Comparison of ENCODE assay signal across 10 cellular contexts in genomic region chr10:50470798-50471582, GRCh38.
A peak's percentile ranks its signal among the peaks of the same experiment; 100 is the strongest.
DNase-seq lines count a peak whose midpoint lies in the region; ATAC-seq, FAIRE-seq and TF ChIP-seq lines count a peak whose summit lies in the region.
"Had no signal": no experiment of that assay in that cellular context is flagged by ENCODE, and none has a peak within 500 bp of the region (broad histone marks: within the 10 kb centered on the region; RNA-seq: fewer than 3 reads in every experiment).

No MANE protein-coding gene starts in this region.

- no peaks in the 10 kb centered on the region for H4K20me1 ChIP-seq in hepatocyte (ENCODE audit: insufficient read depth, poor library complexity, severe bottlenecking)
- H4K20me1 ChIP-seq in smooth muscle cell (ENCODE audit: low read depth), result no peaks in the 10 kb centered on the region
- H4K20me1 ChIP-seq in SK-N-SH (ENCODE audit: insufficient read depth), result no peaks in the 10 kb centered on the region

- 45% methylated on average over 6 of the region's 6 CpGs for WGBS in hepatocyte (ENCODE audit: low lambda C conversion rate, missing lambda C conversion rate)
- 53% methylated on average over 6 of the region's 6 CpGs for WGBS in smooth muscle cell (ENCODE audit: low lambda C conversion rate)
- 92% methylated on average over 6 of the region's 6 CpGs for WGBS in SK-N-SH (ENCODE audit: low lambda C conversion rate)

- TF ChIP-seq CTCF in hepatocyte (IDR thresholded peaks at IDR 0.05; ENCODE audit: poor library complexity) (no peak), smooth muscle cell (IDR thresholded peaks at IDR 0.05; ENCODE audit: borderline replicate concordance, insufficient read depth, poor library complexity, severe bottlenecking) (no peak), SK-N-SH (IDR thresholded peaks at IDR 0.05) (no peak), gastrocnemius medialis (IDR thresholded peaks at IDR 0.05 in 4 of 5, conservative IDR thresholded peaks at IDR 0.05 in 1 of 5) (no peak)

- TF ChIP-seq EP300 in SK-N-SH (IDR thresholded peaks at IDR 0.05; ENCODE audit: borderline replicate concordance in 1 of 2, low read depth in 1 of 2, low read length in 1 of 2), result no peak

- H3K4me3 ChIP-seq in hepatocyte (no peak overlapping the region), smooth muscle cell (no peak overlapping the region), SK-N-SH (ENCODE audit: low read depth in 2 of 2, low read length in 1 of 2) (no peak overlapping the region), gastrocnemius medialis (no peak overlapping the region)

- in situ Hi-C loops in gastrocnemius medialis (cut with MboI; ENCODE audit: low sequenced_read_pairs in 4 of 4), result no loop called here

- H3K79me2 ChIP-seq in hepatocyte (peaks cover 13% of the 10 kb centered on the region), smooth muscle cell (ENCODE audit: low read depth) (no peaks in the 10 kb centered on the region), SK-N-SH (ENCODE audit: insufficient read depth) (no peaks in the 10 kb centered on the region)

- CTCF ChIA-PET in SK-N-SH (lab: Yijun Ruan, JAX), result no interaction called here

- H3K27ac ChIP-seq in hepatocyte (peak overlapping the region; percentile 50), smooth muscle cell (ENCODE audit: low read depth) (peak overlapping the region; percentile 28), SK-N-SH (ENCODE audit: low read depth in 2 of 2, low read length in 1 of 2) (no peak overlapping the region), gastrocnemius medialis (no peak overlapping the region)

- intact Hi-C loops in gastrocnemius medialis (cut with DNase I; ENCODE audit: low total_unique reads), result loop anchor here (2.0 kb wide), 1 partner anchor 26 kb away; no protein-coding TSS in a partner anchor

- H3K9ac ChIP-seq in smooth muscle cell (ENCODE audit: low read depth), result no peak overlapping the region
- H3K9ac ChIP-seq in SK-N-SH, result no peak overlapping the region

- POLR2A ChIA-PET in SK-N-SH (lab: Yijun Ruan, JAX), result no interaction called here

- no peak for DNase-seq in GM18507 (ENCODE audit: extremely low spot score, insufficient read length, low read depth)
- peak; percentile 70 for DNase-seq in RCC 7860 (ENCODE audit: low spot score)
- peak; percentile 8 for DNase-seq in hepatocyte (ENCODE audit: low spot score)
- DNase-seq in smooth muscle cell (lab: John Stamatoyannopoulos, UW; ENCODE audit: unreplicated experiment), result no peak
- DNase-seq in SK-N-DZ (ENCODE audit: low spot score), result no peak
- DNase-seq in SK-N-SH, result no peak
- DNase-seq in gastrocnemius medialis, result no peak
- DNase-seq: NCI-H1436 had no signal

- H3K36me3 ChIP-seq in hepatocyte (replicated peaks; ENCODE audit: insufficient read depth, low read depth) (no peaks in the 10 kb centered on the region), smooth muscle cell (ENCODE audit: low read depth) (no peaks in the 10 kb centered on the region), SK-N-SH (replicated peaks in 1 of 2; ENCODE audit: control insufficient read depth in 1 of 2, insufficient read depth in 2 of 2, low read length in 1 of 2) (no peaks in the 10 kb centered on the region), gastrocnemius medialis (no peaks in the 10 kb centered on the region)

- TF ChIP-seq RAD21 in SK-N-SH (IDR thresholded peaks at IDR 0.05; ENCODE audit: low read length), result no peak

- peaks cover 25% of the 10 kb centered on the region for H3K4me1 ChIP-seq in hepatocyte (ENCODE audit: insufficient read depth)
- H3K4me1 ChIP-seq in smooth muscle cell (ENCODE audit: low read depth), result peaks cover 13% of the 10 kb centered on the region
- H3K4me1 ChIP-seq in SK-N-SH (ENCODE audit: control insufficient read depth in 1 of 2, insufficient read depth in 2 of 2, low read depth in 1 of 2, low read length in 1 of 2), result peaks cover 0 to 3% of the 10 kb centered on the region in 2 experiments; a peak in 1 of 4 replicates
- peaks cover 44 to 48% of the 10 kb centered on the region in 2 donors for H3K4me1 ChIP-seq in gastrocnemius medialis

- no peaks in the 10 kb centered on the region for H3K27me3 ChIP-seq in hepatocyte
- H3K27me3 ChIP-seq in smooth muscle cell (ENCODE audit: low read depth), result no peaks in the 10 kb centered on the region
- H3K27me3 ChIP-seq in SK-N-SH (ENCODE audit: insufficient read depth), result no peaks in the 10 kb centered on the region
- H3K27me3 ChIP-seq in gastrocnemius medialis, result no peaks in the 10 kb centered on the region

- H3K9me2 ChIP-seq in hepatocyte (replicated peaks; ENCODE audit: insufficient read depth) (no peaks in the 10 kb centered on the region), SK-N-SH (no peaks in the 10 kb centered on the region)

- H3K9me3 ChIP-seq in hepatocyte (ENCODE audit: low read depth) (no peaks in the 10 kb centered on the region), smooth muscle cell (replicated peaks; ENCODE audit: low read depth) (no peaks in the 10 kb centered on the region), SK-N-SH (no peaks in the 10 kb centered on the region), gastrocnemius medialis (no peaks in the 10 kb centered on the region)

- no peak overlapping the region for H2AFZ ChIP-seq in hepatocyte
- no peak overlapping the region for H2AFZ ChIP-seq in smooth muscle cell (ENCODE audit: low read depth)
- H2AFZ ChIP-seq in SK-N-SH (ENCODE audit: low read depth), result no peak overlapping the region

- H3F3A ChIP-seq in smooth muscle cell (ENCODE audit: low read depth), result peaks cover 5% of the 10 kb centered on the region
- H3F3A ChIP-seq in SK-N-SH (replicated peaks; ENCODE audit: insufficient read depth), result no peaks in the 10 kb centered on the region

- no peak for TF ChIP-seq POLR2A in gastrocnemius medialis (IDR thresholded peaks at IDR 0.05)

- FAIRE-seq in GM18507 (lab: Jason Lieb, UNC) (peak; percentile 72), RCC 7860 (lab: Jason Lieb, UNC) (peak; percentile 95)

- ATAC-seq in GM19455 (IDR thresholded peaks at IDR 0.05; ENCODE audit: unreplicated experiment) (no peak), gastrocnemius medialis (no peak)
- ATAC-seq: activated T-helper 17 cell treated with anti-CD3 and anti-CD28 coated beads, Interleukin-2, amount 50 U/mL, for 72 hours had no signal

- H3K4me2 ChIP-seq in hepatocyte, result peak overlapping the region; percentile 40
- H3K4me2 ChIP-seq in smooth muscle cell, result no peak overlapping the region
- H3K4me2 ChIP-seq in SK-N-SH, result no peak overlapping the region

TF ChIP-seq in SK-N-SH, 30 proteins besides CTCF, POLR2A, EP300 and RAD21:
- TF ChIP-seq ELF1 (IDR thresholded peaks at IDR 0.05) (no peak), TAF1 (IDR thresholded peaks at IDR 0.05; ENCODE audit: borderline replicate concordance, low read depth, low read length) (no peak), USF2 (IDR thresholded peaks at IDR 0.05; ENCODE audit: borderline replicate concordance, low read depth, low read length) (no peak), FOSL2 (IDR thresholded peaks at IDR 0.05; ENCODE audit: borderline replicate concordance, low read depth) (no peak), SMC3 (IDR thresholded peaks at IDR 0.05; ENCODE audit: low read depth, low read length) (no peak)

Comparison
In these comparisons a context has a peak if more than half of its experiments do, and no peak if none do; other contexts are left out.
1. DNase-seq: peak in RCC 7860 (single experiment) and hepatocyte (single experiment); none in GM18507 (single experiment), smooth muscle cell (single experiment), SK-N-DZ (single experiment), SK-N-SH (single experiment) and gastrocnemius medialis (0 of 2).
2. H3K27ac ChIP-seq: peak in hepatocyte (single experiment) and smooth muscle cell (single experiment); none in SK-N-SH (0 of 2) and gastrocnemius medialis (0 of 4).